In the genomic region with DNA sequence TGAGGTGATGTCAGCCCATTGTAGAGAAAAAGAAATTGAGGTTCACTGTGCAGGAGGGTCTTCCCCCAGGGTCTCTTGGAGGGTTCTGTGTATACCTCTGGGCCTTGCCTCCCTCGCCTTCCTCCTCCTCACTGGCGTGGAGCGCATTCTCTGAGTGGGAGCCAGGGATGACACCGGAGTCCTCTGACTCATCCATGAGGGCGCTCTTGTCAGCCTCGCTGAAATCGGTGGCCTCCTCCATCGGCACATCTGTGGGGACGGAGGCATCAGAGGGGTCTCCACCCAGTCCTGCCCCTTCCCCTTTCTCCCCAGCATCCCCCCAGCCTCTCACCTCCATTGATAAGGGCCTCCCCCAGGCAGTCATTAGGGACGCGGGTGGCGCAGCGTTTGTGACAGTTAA, we compare ENCODE assay signal across 3 cellular contexts.
TF ChIP-seq lines count a peak whose summit lies in the region.

No MANE protein-coding gene starts in this region.

TF ChIP-seq in SK-N-SH, 30 proteins besides CTCF, POLR2A, EP300 and RAD21:
- TF ChIP-seq, protein P1, sequence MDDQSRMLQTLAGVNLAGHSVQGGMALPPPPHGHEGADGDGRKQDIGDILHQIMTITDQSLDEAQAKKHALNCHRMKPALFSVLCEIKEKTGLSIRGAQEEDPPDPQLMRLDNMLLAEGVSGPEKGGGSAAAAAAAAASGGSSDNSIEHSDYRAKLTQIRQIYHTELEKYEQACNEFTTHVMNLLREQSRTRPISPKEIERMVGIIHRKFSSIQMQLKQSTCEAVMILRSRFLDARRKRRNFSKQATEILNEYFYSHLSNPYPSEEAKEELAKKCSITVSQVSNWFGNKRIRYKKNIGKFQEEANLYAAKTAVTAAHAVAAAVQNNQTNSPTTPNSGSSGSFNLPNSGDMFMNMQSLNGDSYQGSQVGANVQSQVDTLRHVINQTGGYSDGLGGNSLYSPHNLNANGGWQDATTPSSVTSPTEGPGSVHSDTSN (IDR thresholded peaks at IDR 0.05) = no peak
- TF ChIP-seq EZH2phosphoT487 (IDR thresholded peaks at IDR 0.05; ENCODE audit: borderline replicate concordance, low read depth) (no peak), TAF1 (IDR thresholded peaks at IDR 0.05; ENCODE audit: borderline replicate concordance, low read depth, low read length) (no peak), GABPA (IDR thresholded peaks at IDR 0.05; ENCODE audit: low read depth) (no peak)
- TF ChIP-seq, protein P2, sequence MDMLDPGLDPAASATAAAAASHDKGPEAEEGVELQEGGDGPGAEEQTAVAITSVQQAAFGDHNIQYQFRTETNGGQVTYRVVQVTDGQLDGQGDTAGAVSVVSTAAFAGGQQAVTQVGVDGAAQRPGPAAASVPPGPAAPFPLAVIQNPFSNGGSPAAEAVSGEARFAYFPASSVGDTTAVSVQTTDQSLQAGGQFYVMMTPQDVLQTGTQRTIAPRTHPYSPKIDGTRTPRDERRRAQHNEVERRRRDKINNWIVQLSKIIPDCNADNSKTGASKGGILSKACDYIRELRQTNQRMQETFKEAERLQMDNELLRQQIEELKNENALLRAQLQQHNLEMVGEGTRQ (IDR thresholded peaks at IDR 0.05; ENCODE audit: borderline replicate concordance, low read depth, low read length) = no peak

TF ChIP-seq in SK-N-SH treated with all-trans-retinoic acid at 6 μM for 48 hours, 23 proteins besides CTCF, POLR2A, EP300 and RAD21:
- TF ChIP-seq ZFP30 (CRISPR knock-in tag; IDR thresholded peaks at IDR 0.05) (no peak), SNAI2 (CRISPR knock-in tag; IDR thresholded peaks at IDR 0.05) (no peak), TCF4 (CRISPR knock-in tag; IDR thresholded peaks at IDR 0.05; ENCODE audit: borderline replicate concordance) (no peak), BACH2 (CRISPR knock-in tag; IDR thresholded peaks at IDR 0.05; ENCODE audit: borderline replicate concordance) (no peak), CSDC2 (CRISPR knock-in tag; IDR thresholded peaks at IDR 0.05) (no peak), ZC3H10 (CRISPR knock-in tag; IDR thresholded peaks at IDR 0.05) (no peak), OSR1 (CRISPR knock-in tag; IDR thresholded peaks at IDR 0.05) (no peak), ZNF565 (CRISPR knock-in tag; conservative IDR thresholded peaks at IDR 0.05; ENCODE audit: low read depth) (no peak), TOX (CRISPR knock-in tag; IDR thresholded peaks at IDR 0.05; ENCODE audit: borderline replicate concordance) (no peak), ZNF8 (CRISPR knock-in tag; IDR thresholded peaks at IDR 0.05) (no peak), ZNF70 (CRISPR knock-in tag; IDR thresholded peaks at IDR 0.05) (no peak), ARNTL (CRISPR knock-in tag; IDR thresholded peaks at IDR 0.05; ENCODE audit: borderline replicate concordance, low read depth) (no peak)
- TF ChIP-seq, protein P3, sequence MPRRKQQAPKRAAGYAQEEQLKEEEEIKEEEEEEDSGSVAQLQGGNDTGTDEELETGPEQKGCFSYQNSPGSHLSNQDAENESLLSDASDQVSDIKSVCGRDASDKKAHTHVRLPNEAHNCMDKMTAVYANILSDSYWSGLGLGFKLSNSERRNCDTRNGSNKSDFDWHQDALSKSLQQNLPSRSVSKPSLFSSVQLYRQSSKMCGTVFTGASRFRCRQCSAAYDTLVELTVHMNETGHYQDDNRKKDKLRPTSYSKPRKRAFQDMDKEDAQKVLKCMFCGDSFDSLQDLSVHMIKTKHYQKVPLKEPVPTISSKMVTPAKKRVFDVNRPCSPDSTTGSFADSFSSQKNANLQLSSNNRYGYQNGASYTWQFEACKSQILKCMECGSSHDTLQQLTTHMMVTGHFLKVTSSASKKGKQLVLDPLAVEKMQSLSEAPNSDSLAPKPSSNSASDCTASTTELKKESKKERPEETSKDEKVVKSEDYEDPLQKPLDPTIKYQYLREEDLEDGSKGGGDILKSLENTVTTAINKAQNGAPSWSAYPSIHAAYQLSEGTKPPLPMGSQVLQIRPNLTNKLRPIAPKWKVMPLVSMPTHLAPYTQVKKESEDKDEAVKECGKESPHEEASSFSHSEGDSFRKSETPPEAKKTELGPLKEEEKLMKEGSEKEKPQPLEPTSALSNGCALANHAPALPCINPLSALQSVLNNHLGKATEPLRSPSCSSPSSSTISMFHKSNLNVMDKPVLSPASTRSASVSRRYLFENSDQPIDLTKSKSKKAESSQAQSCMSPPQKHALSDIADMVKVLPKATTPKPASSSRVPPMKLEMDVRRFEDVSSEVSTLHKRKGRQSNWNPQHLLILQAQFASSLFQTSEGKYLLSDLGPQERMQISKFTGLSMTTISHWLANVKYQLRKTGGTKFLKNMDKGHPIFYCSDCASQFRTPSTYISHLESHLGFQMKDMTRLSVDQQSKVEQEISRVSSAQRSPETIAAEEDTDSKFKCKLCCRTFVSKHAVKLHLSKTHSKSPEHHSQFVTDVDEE (CRISPR knock-in tag; IDR thresholded peaks at IDR 0.05) = no peak
- TF ChIP-seq, protein P4, sequence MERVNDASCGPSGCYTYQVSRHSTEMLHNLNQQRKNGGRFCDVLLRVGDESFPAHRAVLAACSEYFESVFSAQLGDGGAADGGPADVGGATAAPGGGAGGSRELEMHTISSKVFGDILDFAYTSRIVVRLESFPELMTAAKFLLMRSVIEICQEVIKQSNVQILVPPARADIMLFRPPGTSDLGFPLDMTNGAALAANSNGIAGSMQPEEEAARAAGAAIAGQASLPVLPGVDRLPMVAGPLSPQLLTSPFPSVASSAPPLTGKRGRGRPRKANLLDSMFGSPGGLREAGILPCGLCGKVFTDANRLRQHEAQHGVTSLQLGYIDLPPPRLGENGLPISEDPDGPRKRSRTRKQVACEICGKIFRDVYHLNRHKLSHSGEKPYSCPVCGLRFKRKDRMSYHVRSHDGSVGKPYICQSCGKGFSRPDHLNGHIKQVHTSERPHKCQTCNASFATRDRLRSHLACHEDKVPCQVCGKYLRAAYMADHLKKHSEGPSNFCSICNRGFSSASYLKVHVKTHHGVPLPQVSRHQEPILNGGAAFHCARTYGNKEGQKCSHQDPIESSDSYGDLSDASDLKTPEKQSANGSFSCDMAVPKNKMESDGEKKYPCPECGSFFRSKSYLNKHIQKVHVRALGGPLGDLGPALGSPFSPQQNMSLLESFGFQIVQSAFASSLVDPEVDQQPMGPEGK (CRISPR knock-in tag; IDR thresholded peaks at IDR 0.05; ENCODE audit: borderline replicate concordance) = no peak
- TF ChIP-seq, protein P5, sequence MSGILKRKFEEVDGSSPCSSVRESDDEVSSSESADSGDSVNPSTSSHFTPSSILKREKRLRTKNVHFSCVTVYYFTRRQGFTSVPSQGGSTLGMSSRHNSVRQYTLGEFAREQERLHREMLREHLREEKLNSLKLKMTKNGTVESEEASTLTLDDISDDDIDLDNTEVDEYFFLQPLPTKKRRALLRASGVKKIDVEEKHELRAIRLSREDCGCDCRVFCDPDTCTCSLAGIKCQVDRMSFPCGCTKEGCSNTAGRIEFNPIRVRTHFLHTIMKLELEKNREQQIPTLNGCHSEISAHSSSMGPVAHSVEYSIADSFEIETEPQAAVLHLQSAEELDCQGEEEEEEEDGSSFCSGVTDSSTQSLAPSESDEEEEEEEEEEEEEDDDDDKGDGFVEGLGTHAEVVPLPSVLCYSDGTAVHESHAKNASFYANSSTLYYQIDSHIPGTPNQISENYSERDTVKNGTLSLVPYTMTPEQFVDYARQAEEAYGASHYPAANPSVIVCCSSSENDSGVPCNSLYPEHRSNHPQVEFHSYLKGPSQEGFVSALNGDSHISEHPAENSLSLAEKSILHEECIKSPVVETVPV (CRISPR knock-in tag; IDR thresholded peaks at IDR 0.05) = no peak
- TF ChIP-seq, protein P6, sequence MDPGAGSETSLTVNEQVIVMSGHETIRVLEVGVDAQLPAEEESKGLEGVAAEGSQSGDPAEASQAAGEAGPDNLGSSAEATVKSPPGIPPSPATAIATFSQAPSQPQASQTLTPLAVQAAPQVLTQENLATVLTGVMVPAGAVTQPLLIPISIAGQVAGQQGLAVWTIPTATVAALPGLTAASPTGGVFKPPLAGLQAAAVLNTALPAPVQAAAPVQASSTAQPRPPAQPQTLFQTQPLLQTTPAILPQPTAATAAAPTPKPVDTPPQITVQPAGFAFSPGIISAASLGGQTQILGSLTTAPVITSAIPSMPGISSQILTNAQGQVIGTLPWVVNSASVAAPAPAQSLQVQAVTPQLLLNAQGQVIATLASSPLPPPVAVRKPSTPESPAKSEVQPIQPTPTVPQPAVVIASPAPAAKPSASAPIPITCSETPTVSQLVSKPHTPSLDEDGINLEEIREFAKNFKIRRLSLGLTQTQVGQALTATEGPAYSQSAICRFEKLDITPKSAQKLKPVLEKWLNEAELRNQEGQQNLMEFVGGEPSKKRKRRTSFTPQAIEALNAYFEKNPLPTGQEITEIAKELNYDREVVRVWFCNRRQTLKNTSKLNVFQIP (CRISPR knock-in tag; IDR thresholded peaks at IDR 0.05; ENCODE audit: borderline replicate concordance, low read depth) = no peak

TF ChIP-seq in K562, 482 proteins besides CTCF, POLR2A, EP300 and RAD21:
- TF ChIP-seq, protein P7, sequence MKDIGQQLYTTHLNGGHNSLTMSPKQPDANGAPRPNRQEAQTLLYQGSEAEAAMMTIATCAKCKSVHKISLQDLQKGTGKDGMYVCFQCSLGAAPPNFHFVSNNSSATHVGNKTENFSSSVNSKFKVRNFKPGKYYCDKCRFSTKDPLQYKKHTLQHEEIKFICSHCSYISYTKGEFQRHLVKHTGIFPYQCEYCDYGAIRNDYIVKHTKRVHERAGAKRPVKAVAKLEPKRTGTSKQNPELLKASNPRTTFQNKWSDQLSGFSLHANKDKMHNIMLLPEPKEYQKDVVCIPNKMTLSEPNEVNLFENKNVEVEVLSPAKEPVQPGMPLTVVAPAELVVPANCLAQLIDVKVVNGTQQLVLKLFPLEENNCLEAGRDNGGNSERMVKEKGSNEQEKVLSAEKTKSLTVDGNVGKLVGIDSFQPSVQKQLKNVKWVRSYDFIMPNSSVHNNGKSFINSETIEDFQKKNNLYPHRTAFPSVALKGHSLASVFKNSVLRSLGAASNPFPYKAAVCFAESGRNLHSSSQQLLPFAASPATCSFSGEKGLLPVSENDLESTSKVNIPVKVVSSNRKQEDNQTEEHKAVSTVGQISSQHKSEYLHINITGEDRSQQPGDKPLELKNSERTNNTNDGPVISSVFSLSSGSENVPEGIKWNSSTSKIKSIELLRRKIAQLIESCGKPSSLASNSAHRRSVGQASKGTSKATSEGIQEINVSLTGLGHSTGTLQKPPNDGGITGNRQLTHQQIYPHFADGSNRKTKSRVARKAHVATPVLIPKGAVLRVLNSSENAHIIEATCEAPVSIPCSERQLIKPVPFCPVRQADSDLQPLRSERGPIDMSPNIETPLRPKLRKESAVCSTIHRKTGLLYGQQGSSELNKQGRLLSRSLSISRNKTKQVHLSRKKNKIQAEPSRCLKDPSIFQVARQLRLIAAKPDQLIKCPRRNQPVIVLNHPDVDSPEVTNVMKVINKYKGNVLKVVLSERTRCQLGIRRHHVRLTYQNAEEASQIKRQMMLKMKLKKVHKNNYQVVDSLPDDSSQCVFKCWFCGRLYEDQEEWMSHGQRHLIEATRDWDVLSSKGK (CRISPR knock-in tag; IDR thresholded peaks at IDR 0.05) = no peak
- TF ChIP-seq, protein P8, sequence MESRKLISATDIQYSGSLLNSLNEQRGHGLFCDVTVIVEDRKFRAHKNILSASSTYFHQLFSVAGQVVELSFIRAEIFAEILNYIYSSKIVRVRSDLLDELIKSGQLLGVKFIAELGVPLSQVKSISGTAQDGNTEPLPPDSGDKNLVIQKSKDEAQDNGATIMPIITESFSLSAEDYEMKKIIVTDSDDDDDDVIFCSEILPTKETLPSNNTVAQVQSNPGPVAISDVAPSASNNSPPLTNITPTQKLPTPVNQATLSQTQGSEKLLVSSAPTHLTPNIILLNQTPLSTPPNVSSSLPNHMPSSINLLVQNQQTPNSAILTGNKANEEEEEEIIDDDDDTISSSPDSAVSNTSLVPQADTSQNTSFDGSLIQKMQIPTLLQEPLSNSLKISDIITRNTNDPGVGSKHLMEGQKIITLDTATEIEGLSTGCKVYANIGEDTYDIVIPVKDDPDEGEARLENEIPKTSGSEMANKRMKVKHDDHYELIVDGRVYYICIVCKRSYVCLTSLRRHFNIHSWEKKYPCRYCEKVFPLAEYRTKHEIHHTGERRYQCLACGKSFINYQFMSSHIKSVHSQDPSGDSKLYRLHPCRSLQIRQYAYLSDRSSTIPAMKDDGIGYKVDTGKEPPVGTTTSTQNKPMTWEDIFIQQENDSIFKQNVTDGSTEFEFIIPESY (CRISPR knock-in tag; IDR thresholded peaks at IDR 0.05) = peak; percentile 55; the same call in 1 of the 2 replicates
- TF ChIP-seq CHD4 (IDR thresholded peaks at IDR 0.05; ENCODE audit: insufficient read depth, insufficient replicate concordance, low read depth, low read length, poor library complexity, severe bottlenecking) = no peak
TF ChIP-seq in K562: peak in this region for 1.
